In genomic region chr1:69305621-69306020, GRCh38 we compare ENCODE assay signal across 13 cellular contexts.
DNase-seq lines count a peak whose midpoint lies in the region; ATAC-seq and TF ChIP-seq lines count a peak whose summit lies in the region.
"Had no signal": no experiment of that assay in that cellular context is flagged by ENCODE, and none has a peak within 500 bp of the region (broad histone marks: within the 10 kb centered on the region; RNA-seq: fewer than 3 reads in every experiment).

No MANE protein-coding gene starts in this region.

- no peaks in the 10 kb centered on the region for H3K36me3 ChIP-seq in SU-DHL-6 (ENCODE audit: low read length)
- H3K36me3 ChIP-seq: prostate gland had no signal

- H3F3A ChIP-seq in SU-DHL-6 (ENCODE audit: insufficient read depth), result no peaks in the 10 kb centered on the region

- no peak overlapping the region for H3K4me2 ChIP-seq in SU-DHL-6 (ENCODE audit: low read depth, low read length, poor library complexity, severe bottlenecking)

- no peaks in the 10 kb centered on the region for H3K9me3 ChIP-seq in SU-DHL-6 (ENCODE audit: insufficient read depth, low read length)
- H3K9me3 ChIP-seq: prostate gland had no signal

- no peak overlapping the region for H3K9ac ChIP-seq in SU-DHL-6 (ENCODE audit: low read length)

- DNase-seq in DMS53 (lab: John Stamatoyannopoulos, UW), result peak; percentile 56
- no peak for DNase-seq in DMS53 treated with DMSO at 0.1 percent for 48 hours (lab: John Stamatoyannopoulos, UW; ENCODE audit: unreplicated experiment)
- peak; percentile 47 for DNase-seq in HT1080 (ENCODE audit: low read depth)
- peak; percentile 61 for DNase-seq in islet precursor cell
- DNase-seq in NCI-H2081 (lab: John Stamatoyannopoulos, UW), result no peak
- no peak for DNase-seq in T-helper 2 cell
- DNase-seq: activated naive CD4-positive, alpha-beta T cell treated with anti-CD3 and anti-CD28 coated beads for 36 hours; effector memory CD8-positive, alpha-beta T cell; left cardiac atrium had no signal

- no peak overlapping the region for H3K4me3 ChIP-seq in SU-DHL-6 (ENCODE audit: insufficient read depth, low read length, poor library complexity, severe bottlenecking)
- H3K4me3 ChIP-seq: prostate gland had no signal

- H3K79me2 ChIP-seq in SU-DHL-6 (ENCODE audit: insufficient read depth, low read length), result no peaks in the 10 kb centered on the region

- H4K20me1 ChIP-seq in SU-DHL-6 (ENCODE audit: low read depth, low read length), result no peaks in the 10 kb centered on the region

- ATAC-seq in HG03565 (IDR thresholded peaks at IDR 0.05; ENCODE audit: unreplicated experiment), result no peak
- ATAC-seq: effector memory CD8-positive, alpha-beta T cell; left cardiac atrium; Panc1 had no signal

- no peaks in the 10 kb centered on the region for H3K27me3 ChIP-seq in SU-DHL-6 (ENCODE audit: low read length)

- H3K27ac ChIP-seq in SU-DHL-6 (ENCODE audit: low read depth, low read length), result no peak overlapping the region
- H3K27ac ChIP-seq: prostate gland had no signal

- TF ChIP-seq CTCF in SU-DHL-6 (IDR thresholded peaks at IDR 0.05; ENCODE audit: insufficient read depth, low read length, poor library complexity, severe bottlenecking), result peak; percentile 23

- no peaks in the 10 kb centered on the region for H3K9me2 ChIP-seq in SU-DHL-6 (replicated peaks; ENCODE audit: insufficient read depth, low read length)

- H2AFZ ChIP-seq in SU-DHL-6 (ENCODE audit: low read depth, low read length, severe bottlenecking), result no peak overlapping the region

Comparison
In these comparisons a context has a peak if more than half of its experiments do, and no peak if none do; other contexts are left out.
1. DNase-seq: peak in DMS53 (single experiment), HT1080 (single experiment) and islet precursor cell (single experiment); none in DMS53 treated with DMSO at 0.1 percent for 48 hours (single experiment), NCI-H2081 (0 of 2) and T-helper 2 cell (0 of 5).